ENCODE assay signal across 12 cellular contexts in the genomic region with DNA sequence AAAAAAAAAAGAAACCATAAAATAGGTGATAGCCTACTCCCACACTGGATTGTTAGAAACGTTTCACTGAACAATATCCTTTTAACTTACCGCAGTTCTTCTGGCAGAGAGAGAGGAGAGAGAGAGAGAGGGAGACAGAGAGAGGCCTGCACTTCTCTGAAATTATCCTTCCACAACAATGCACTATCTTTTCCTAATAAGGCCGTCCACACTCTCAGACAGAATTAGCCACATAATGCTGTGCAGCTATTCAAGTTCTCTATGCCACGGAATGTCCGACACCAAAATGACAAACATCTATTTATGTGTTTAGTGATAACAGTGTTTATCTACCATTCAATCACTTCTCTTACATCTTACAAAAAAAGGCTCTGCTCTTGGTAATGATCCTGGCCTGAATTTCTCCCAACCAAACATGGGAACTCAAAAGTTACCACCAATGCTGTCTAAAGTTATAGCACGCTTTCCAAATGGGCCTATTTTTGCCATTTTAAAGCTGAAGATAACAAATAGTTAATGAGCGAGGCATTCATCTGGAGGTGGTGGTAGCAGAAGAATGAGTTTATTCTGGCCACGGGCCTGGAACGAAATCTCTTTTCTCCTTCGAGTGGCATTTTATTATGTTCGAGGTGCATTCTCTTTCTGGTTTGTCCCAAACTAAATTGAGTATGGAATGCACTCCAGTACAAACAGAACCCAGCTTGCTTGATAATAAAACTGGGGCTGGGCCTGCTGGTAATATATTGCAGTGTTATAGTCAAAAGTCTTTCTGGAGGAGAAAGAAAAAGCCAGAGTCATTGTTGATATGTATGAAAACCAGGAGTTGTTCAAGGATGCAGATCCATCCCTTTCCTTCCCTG.
A peak's percentile ranks its signal among the peaks of the same experiment; 100 is the strongest.
DNase-seq lines count a peak whose midpoint lies in the region; ATAC-seq and TF ChIP-seq lines count a peak whose summit lies in the region.
"Had no signal": no experiment of that assay in that cellular context is flagged by ENCODE, and none has a peak within 500 bp of the region (broad histone marks: within the 10 kb centered on the region; RNA-seq: fewer than 3 reads in every experiment).

No MANE protein-coding gene starts in this region.

- no peak overlapping the region for H3K4me3 ChIP-seq in SJSA1
- H3K4me3 ChIP-seq in esophagus muscularis mucosa, result peak overlapping the region in 1 of 4 donors; percentile 3
- H3K4me3 ChIP-seq in muscle layer of colon (ENCODE audit: low read depth in 1 of 2, low read length in 2 of 2), result peak overlapping the region in 1 of 2 donors; percentile 5
- H3K4me3 ChIP-seq in upper lobe of right lung, result no peak overlapping the region

- no peak for TF ChIP-seq EP300 in esophagus muscularis mucosa (IDR thresholded peaks at IDR 0.05)

- H3K27me3 ChIP-seq in SJSA1 (replicated peaks) (no peaks in the 10 kb centered on the region), esophagus muscularis mucosa (no peaks in the 10 kb centered on the region), muscle layer of colon (ENCODE audit: control insufficient read depth in 1 of 2, insufficient read depth in 2 of 2, low read length in 2 of 2) (no peaks in the 10 kb centered on the region), upper lobe of right lung (no peaks in the 10 kb centered on the region)

- ATAC-seq in upper lobe of right lung (peak; percentile 62), HG03571 (IDR thresholded peaks at IDR 0.05; ENCODE audit: unreplicated experiment) (no peak)
- ATAC-seq: CD8-positive, alpha-beta T cell had no signal

- peak overlapping the region; percentile 87 for H3K27ac ChIP-seq in SJSA1
- H3K27ac ChIP-seq in esophagus muscularis mucosa (replicated peaks in 1 of 4), result peak overlapping the region; percentile 82 to 90 (median 88)
- H3K27ac ChIP-seq in muscle layer of colon (ENCODE audit: low read depth, low read length), result peak overlapping the region; percentile 73
- H3K27ac ChIP-seq in upper lobe of right lung, result peak overlapping the region; percentile 58

- DNase-seq in SJSA1 (ENCODE audit: low read depth in 1 of 2, low spot score in 2 of 2) (peak in 1 of 2 experiments; percentile 54), esophagus muscularis mucosa (ENCODE audit: extremely low spot score) (no peak), upper lobe of right lung (no peak), GM19240 (ENCODE audit: insufficient read length, low spot score) (no peak)
- DNase-seq in activated CD8-positive, alpha-beta memory T cell treated with anti-CD3 and anti-CD28 coated beads, Interleukin-2, amount 50 U/mL, for 48 hours, result no peak
- DNase-seq: CD8-positive, alpha-beta T cell; GF-D8; HCEC 1CT; stimulated activated CD4-positive, alpha-beta T cell treated with anti-CD3 and anti-CD28 coated beads, Interleukin-4, amount 100 ng/mL, for 4 hours; stimulated activated naive CD4-positive, alpha-beta T cell had no signal

- intact Hi-C loops in esophagus muscularis mucosa (cut with DNase I) (no loop called here), upper lobe of right lung (cut with DNase I) (no loop called here)

- H3K4me1 ChIP-seq in SJSA1 (replicated peaks) (peaks cover 45% of the 10 kb centered on the region), esophagus muscularis mucosa (peaks cover 8 to 63% (median 48%) of the 10 kb centered on the region in 4 donors), muscle layer of colon (ENCODE audit: insufficient read depth, low read length) (peaks cover 34% of the 10 kb centered on the region), upper lobe of right lung (no peaks in the 10 kb centered on the region)

- no peaks in the 10 kb centered on the region for H3K36me3 ChIP-seq in SJSA1
- H3K36me3 ChIP-seq in esophagus muscularis mucosa, result no peaks in the 10 kb centered on the region
- no peaks in the 10 kb centered on the region for H3K36me3 ChIP-seq in muscle layer of colon (ENCODE audit: insufficient read depth, low read length)
- no peaks in the 10 kb centered on the region for H3K36me3 ChIP-seq in upper lobe of right lung

- H3K9me3 ChIP-seq in SJSA1 (replicated peaks), result no peaks in the 10 kb centered on the region
- no peaks in the 10 kb centered on the region for H3K9me3 ChIP-seq in esophagus muscularis mucosa
- H3K9me3 ChIP-seq in muscle layer of colon (ENCODE audit: low read length), result no peaks in the 10 kb centered on the region
- no peaks in the 10 kb centered on the region for H3K9me3 ChIP-seq in upper lobe of right lung

- H3K9ac ChIP-seq in muscle layer of colon (ENCODE audit: low read length), result peak overlapping the region; percentile 16

- TF ChIP-seq CTCF in esophagus muscularis mucosa (IDR thresholded peaks at IDR 0.05) (no peak), upper lobe of right lung (IDR thresholded peaks at IDR 0.05) (no peak)

- WGBS in esophagus muscularis mucosa, result 47% methylated on average over 11 of the region's 11 CpGs

- TF ChIP-seq POLR2A in esophagus muscularis mucosa (IDR thresholded peaks at IDR 0.05; ENCODE audit: low read depth), result no peak
